ENCODE assay signal across 9 cellular contexts in the genomic region with DNA sequence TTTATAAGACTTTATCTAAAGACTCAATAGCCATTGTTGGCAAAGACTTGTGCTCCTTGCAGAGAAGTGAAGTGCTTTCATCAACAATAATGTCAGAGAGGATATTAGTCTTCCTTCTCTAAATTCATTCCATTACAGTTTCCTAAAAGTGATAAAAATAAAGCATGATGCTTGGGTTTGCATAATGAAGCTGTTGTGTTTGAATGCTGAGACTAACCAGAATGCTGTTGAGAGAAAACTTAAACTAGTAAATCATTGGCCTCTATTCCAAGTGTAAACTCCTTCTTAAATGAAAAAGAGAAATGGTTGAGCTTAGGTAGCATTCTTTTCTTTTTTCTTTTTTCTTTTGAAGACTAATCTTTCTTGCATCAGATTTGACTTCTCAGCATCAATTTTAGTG.
"Had no signal": no experiment of that assay in that cellular context is flagged by ENCODE, and none has a peak within 500 bp of the region (broad histone marks: within the 10 kb centered on the region; RNA-seq: fewer than 3 reads in every experiment).

No MANE protein-coding gene starts in this region.

- H3K36me3 ChIP-seq: HAP-1 had no signal

- H3K4me3 ChIP-seq: GM23248, GM23338, HAP-1 had no signal

- DNase-seq: GM23248, GOT3, H7, H9, HCEC 1CT, HFFc6 had no signal

- H3K9me3 ChIP-seq: HAP-1 had no signal

- H2AFZ ChIP-seq: GM23248, GM23338 had no signal

- H3K4me2 ChIP-seq: GM23338 had no signal

- H3K9ac ChIP-seq: GM23248 had no signal

- H3K4me1 ChIP-seq: HAP-1 had no signal

- H3K27ac ChIP-seq: GM23248 had no signal

- FAIRE-seq: H1 had no signal
